ENCODE assay signal across 21 cellular contexts in the genomic region with DNA sequence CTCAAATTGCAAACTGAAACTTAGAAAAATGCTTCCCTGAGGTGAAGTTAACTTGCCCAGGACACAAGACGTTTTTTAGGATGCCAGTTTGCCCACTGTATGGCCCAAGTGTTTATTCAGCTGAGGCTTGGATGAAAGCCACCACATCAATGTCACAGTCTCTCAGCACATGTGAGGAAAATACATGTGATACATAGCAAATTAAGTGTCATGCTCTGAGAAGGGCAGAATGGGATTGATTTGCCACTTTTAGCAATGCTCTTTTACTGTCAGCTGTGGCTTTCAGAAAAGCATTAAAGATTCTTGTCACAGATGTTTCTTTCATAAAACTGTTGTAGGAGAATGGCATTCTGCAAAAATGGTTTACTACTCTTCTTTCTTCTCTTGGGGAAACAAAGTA.
DNase-seq lines count a peak whose midpoint lies in the region; ATAC-seq lines count a peak whose summit lies in the region.
"Had no signal": no experiment of that assay in that cellular context is flagged by ENCODE, and none has a peak within 500 bp of the region (broad histone marks: within the 10 kb centered on the region; RNA-seq: fewer than 3 reads in every experiment).

No MANE protein-coding gene starts in this region.

- ATAC-seq in GM19452 (IDR thresholded peaks at IDR 0.05; ENCODE audit: unreplicated experiment) = no peak
- no peak for ATAC-seq in HG03354 (IDR thresholded peaks at IDR 0.05; ENCODE audit: poor library complexity, severe bottlenecking, unreplicated experiment)
- ATAC-seq in HG03521 (IDR thresholded peaks at IDR 0.05; ENCODE audit: unreplicated experiment) = no peak
- ATAC-seq in sciatic nerve = no peak
- ATAC-seq: Right ventricle myocardium inferior had no signal

- intact Hi-C loops in sciatic nerve (cut with DNase I) = no loop called here

- DNase-seq in NCI-H345 (lab: John Stamatoyannopoulos, UW) (peak; percentile 0), NCI-H345 treated with DMSO at 0.1 percent for 48 hours (lab: John Stamatoyannopoulos, UW; ENCODE audit: unreplicated experiment) (no peak), SHP77 treated with DMSO at 0.1 percent for 48 hours (lab: John Stamatoyannopoulos, UW) (peak; percentile 42), myocyte (ENCODE audit: low read depth) (peak; percentile 15), sciatic nerve (ENCODE audit: low spot score) (no peak)
- DNase-seq: 8988T; CD4-positive, alpha-beta memory T cell; DMS153; GDM1; H9; Karpas-422; NCI-H1417 treated with DMSO at 0.1 percent for 48 hours; NCI-H187; NCI-H510A treated with DMSO at 0.1 percent for 48 hours; NCI-H748 treated with DMSO at 0.1 percent for 48 hours; OCI-M1; T-helper 2 cell had no signal

Comparison
In these comparisons a context has a peak if more than half of its experiments do, and no peak if none do; other contexts are left out.
1. DNase-seq: peak in NCI-H345 (single experiment), SHP77 treated with DMSO at 0.1 percent for 48 hours (single experiment) and myocyte (single experiment); none in NCI-H345 treated with DMSO at 0.1 percent for 48 hours (single experiment) and sciatic nerve (single experiment).